ENCODE assay signal across 1 cellular context in genomic region chr1:241839369-241839990, GRCh38.
TF ChIP-seq lines count a peak whose summit lies in the region.

No MANE protein-coding gene starts in this region.

TF ChIP-seq in GM23338, 12 proteins besides CTCF, POLR2A, EP300 and RAD21 (continued from another document):
- TF ChIP-seq ZNF462 (CRISPR knock-in tag; IDR thresholded peaks at IDR 0.05) (no peak), JUNB (IDR thresholded peaks at IDR 0.05; ENCODE audit: unreplicated experiment) (no peak), EZH2 (IDR thresholded peaks at IDR 0.05; ENCODE audit: low read depth, unreplicated experiment) (no peak), STAT1 (IDR thresholded peaks at IDR 0.05; ENCODE audit: unreplicated experiment) (no peak)
TF ChIP-seq in GM23338: peak in this region for 0.
